ENCODE assay signal across 22 cellular contexts in the genomic region with DNA sequence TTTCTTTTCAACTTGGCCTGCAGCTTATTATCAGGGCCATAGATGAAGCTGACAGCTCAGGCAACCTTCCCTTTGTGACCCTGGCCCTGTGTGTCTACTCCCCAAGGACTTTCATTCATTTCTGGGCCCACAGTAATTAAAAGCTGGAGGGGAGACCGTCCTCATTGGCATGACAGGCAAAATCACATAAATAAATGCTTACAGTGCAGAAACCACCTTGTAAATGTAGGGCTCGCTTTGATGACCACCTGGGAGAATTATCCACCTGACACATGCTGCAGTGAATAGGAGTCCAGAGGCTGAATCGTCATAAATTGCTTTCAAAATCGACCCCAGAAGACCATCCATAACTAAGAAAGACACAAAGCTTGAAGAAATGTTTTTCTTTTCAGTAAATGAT.
DNase-seq lines count a peak whose midpoint lies in the region; ATAC-seq, FAIRE-seq and TF ChIP-seq lines count a peak whose summit lies in the region.
"Had no signal": no experiment of that assay in that cellular context is flagged by ENCODE, and none has a peak within 500 bp of the region (broad histone marks: within the 10 kb centered on the region; RNA-seq: fewer than 3 reads in every experiment).

No MANE protein-coding gene starts in this region.

- H2BK120ac ChIP-seq in IMR-90 (ENCODE audit: low read depth, low read length), result no peak overlapping the region

- H3K4me1 Mint-ChIP-seq in endodermal cell, result peaks cover 10% of the 10 kb centered on the region
- H3K4me1 Mint-ChIP-seq: B cell had no signal

- POLR2A ChIA-PET in HepG2 (lab: Yijun Ruan, JAX) (no interaction called here), IMR-90 (lab: Charles Lee; ENCODE audit: unreplicated experiment) (no interaction called here)

- TF ChIP-seq RAD21 in HepG2 (CRISPR knock-in tag; IDR thresholded peaks at IDR 0.05) (no peak), IMR-90 (IDR thresholded peaks at IDR 0.05; ENCODE audit: low read length) (no peak)

- no peak for FAIRE-seq in HepG2 (lab: Jason Lieb, UNC)
- FAIRE-seq: G401.6, GM12892, H1 had no signal

- H4K91ac ChIP-seq in IMR-90 (ENCODE audit: insufficient read depth, low read depth, low read length), result no peak overlapping the region

- TF ChIP-seq CTCF in HepG2 (CRISPR knock-in tag; IDR thresholded peaks at IDR 0.05) (no peak), right lobe of liver (IDR thresholded peaks at IDR 0.05) (no peak), IMR-90 (conservative IDR thresholded peaks at IDR 0.05; ENCODE audit: low read depth, low read length) (no peak), endodermal cell (conservative IDR thresholded peaks at IDR 0.05) (no peak), prostate gland (IDR thresholded peaks at IDR 0.05) (no peak)

- H2AK9ac ChIP-seq in IMR-90 (replicated peaks; ENCODE audit: low read depth, low read length, poor library complexity), result no peak overlapping the region

- H3K9me1 ChIP-seq in IMR-90 (ENCODE audit: insufficient read depth, low read length), result no peaks in the 10 kb centered on the region

- dilution Hi-C loops in IMR-90 (cut with HindIII; ENCODE audit: low sequenced_read_pairs, unreplicated experiment), result no loop called here

- intact Hi-C loops in HepG2 (cut with micrococcal nuclease; ENCODE audit: unreplicated experiment) (no loop called here), right lobe of liver (cut with DNase I) (no loop called here), IMR-90 (cut with micrococcal nuclease) (no loop called here), posterior vena cava (cut with DNase I) (no loop called here), prostate gland (cut with DNase I) (no loop called here)

- CTCF ChIA-PET in HepG2 (lab: Yijun Ruan, JAX; ENCODE audit: low intra/inter-chr PET ratio, low total read pairs), result no interaction called here
- CTCF ChIA-PET in IMR-90 (lab: Yijun Ruan, JAX), result no interaction called here

- no peaks in the 10 kb centered on the region for H3K4me1 ChIP-seq in HepG2 (ENCODE audit: insufficient read depth, low read length)
- peaks cover 0 to 4% (median 0%) of the 10 kb centered on the region in 4 donors for H3K4me1 ChIP-seq in right lobe of liver
- H3K4me1 ChIP-seq in IMR-90 (ENCODE audit: control insufficient read depth, insufficient read depth, low read length), result no peaks in the 10 kb centered on the region
- H3K4me1 ChIP-seq in endodermal cell (ENCODE audit: control insufficient read depth, insufficient read depth, low read length), result no peaks in the 10 kb centered on the region
- no peaks in the 10 kb centered on the region for H3K4me1 ChIP-seq in prostate gland (replicated peaks)
- H3K4me1 ChIP-seq: BLaER1, Caco-2 had no signal

- no peak overlapping the region for H4K5ac ChIP-seq in IMR-90 (ENCODE audit: low read depth, low read length)

- H2BK15ac ChIP-seq in IMR-90 (ENCODE audit: low read depth, low read length), result no peak overlapping the region

- no peak overlapping the region for H3K14ac ChIP-seq in IMR-90 (replicated peaks; ENCODE audit: low read depth, low read length)

- ATAC-seq in HepG2, result no peak
- no peak for ATAC-seq in right lobe of liver
- ATAC-seq in IMR-90 (ENCODE audit: low read depth), result no peak
- ATAC-seq: CD8-positive, alpha-beta T cell had no signal

- no peaks in the 10 kb centered on the region; a peak in 1 of 5 replicates for H3K27me3 ChIP-seq in HepG2 (ENCODE audit: control insufficient read depth in 1 of 2, insufficient read depth in 2 of 2, low read length in 2 of 2)
- H3K27me3 ChIP-seq in right lobe of liver, result no peaks in the 10 kb centered on the region
- no peaks in the 10 kb centered on the region for H3K27me3 ChIP-seq in IMR-90 (ENCODE audit: control insufficient read depth, insufficient read depth, low read length)
- H3K27me3 ChIP-seq in endodermal cell (ENCODE audit: control insufficient read depth, insufficient read depth, low read length, poor library complexity, severe bottlenecking), result no peaks in the 10 kb centered on the region
- H3K27me3 ChIP-seq in prostate gland (replicated peaks; ENCODE audit: insufficient read depth), result no peaks in the 10 kb centered on the region
- H3K27me3 ChIP-seq: BLaER1 had no signal

- H3K79me2 ChIP-seq in HepG2 (ENCODE audit: insufficient read depth, low read length), result no peaks in the 10 kb centered on the region

- in situ Hi-C loops in HepG2 (cut with HindIII; ENCODE audit: extremely low pct_ligation_motif_present, low pct_unique_long_range_greater_than_20kb), result no loop called here
- in situ Hi-C loops in IMR-90 (cut with MboI; ENCODE audit: low sequenced_read_pairs), result no loop called here

- no peak overlapping the region for H3K56ac ChIP-seq in IMR-90 (ENCODE audit: extremely low read depth, insufficient read depth, low read length)

- peaks cover 2% of the 10 kb centered on the region for H3K27me3 Mint-ChIP-seq in endodermal cell (ENCODE audit: insufficient read depth)

- no peak overlapping the region for H3K9ac ChIP-seq in HepG2 (ENCODE audit: insufficient read depth, low read depth, low read length)
- H3K9ac ChIP-seq in IMR-90 (ENCODE audit: low read depth, low read length), result no peak overlapping the region
- H3K9ac ChIP-seq in endodermal cell (ENCODE audit: extremely low read depth, low read length, poor library complexity, severe bottlenecking), result no peak overlapping the region
- H3K9ac ChIP-seq: BLaER1, GM23248 had no signal

- H3K9me3 Mint-ChIP-seq in endodermal cell, result peaks cover 18% of the 10 kb centered on the region
- H3K9me3 Mint-ChIP-seq: CD8-positive, alpha-beta T cell had no signal

- H3K9me3 ChIP-seq in HepG2 (ENCODE audit: low read length), result no peaks in the 10 kb centered on the region
- no peaks in the 10 kb centered on the region for H3K9me3 ChIP-seq in right lobe of liver
- H3K9me3 ChIP-seq in IMR-90 (ENCODE audit: control insufficient read depth, insufficient read depth, low read length), result no peaks in the 10 kb centered on the region
- peaks cover 17% of the 10 kb centered on the region for H3K9me3 ChIP-seq in endodermal cell (ENCODE audit: control insufficient read depth, low read length)
- no peaks in the 10 kb centered on the region for H3K9me3 ChIP-seq in prostate gland

- no peak overlapping the region for H3K27ac Mint-ChIP-seq in endodermal cell
- H3K27ac Mint-ChIP-seq: B cell; CD8-positive, alpha-beta T cell had no signal

- no peak overlapping the region for H3K4me3 Mint-ChIP-seq in endodermal cell
- H3K4me3 Mint-ChIP-seq: B cell; CD4-positive, CD25-positive, alpha-beta regulatory T cell; CD8-positive, alpha-beta T cell had no signal

- H3K4ac ChIP-seq in IMR-90 (ENCODE audit: low read depth, low read length), result no peak overlapping the region

- H4K20me1 ChIP-seq in HepG2 (ENCODE audit: insufficient read depth, low read length) (no peaks in the 10 kb centered on the region), IMR-90 (ENCODE audit: insufficient read depth, low read length) (no peaks in the 10 kb centered on the region)
- H4K20me1 ChIP-seq: BLaER1 had no signal

- no peak for TF ChIP-seq EP300 in HepG2 (IDR thresholded peaks at IDR 0.05; ENCODE audit: low read depth in 2 of 2, low read length in 2 of 2)
- TF ChIP-seq EP300 in HepG2 (CRISPR knock-in tag; IDR thresholded peaks at IDR 0.05; ENCODE audit: borderline replicate concordance), result no peak

- H3K23ac ChIP-seq in IMR-90 (ENCODE audit: low read depth, low read length), result no peak overlapping the region

- BruUV-seq in HepG2 (replicated peaks; lab: Mats Ljungman, UMichigan), result no TSS peak
- BruUV-seq in IMR-90 (replicated peaks; lab: Mats Ljungman, UMichigan), result no TSS peak

- H3K4me2 ChIP-seq in HepG2 (ENCODE audit: low read depth, low read length), result no peak overlapping the region
- no peak overlapping the region for H3K4me2 ChIP-seq in IMR-90 (ENCODE audit: low read depth, low read length)
- H3K4me2 ChIP-seq: BLaER1 had no signal

- H3K4me3 ChIP-seq in HepG2 (replicated peaks in 1 of 3; ENCODE audit: insufficient read depth in 1 of 3, low read depth in 2 of 3, low read length in 3 of 3), result no peak overlapping the region
- no peak overlapping the region for H3K4me3 ChIP-seq in right lobe of liver
- H3K4me3 ChIP-seq in IMR-90 (ENCODE audit: insufficient read depth, low read depth, low read length), result no peak overlapping the region
- H3K4me3 ChIP-seq in endodermal cell (ENCODE audit: low read length), result no peak overlapping the region
- no peak overlapping the region for H3K4me3 ChIP-seq in prostate gland
- H3K4me3 ChIP-seq: BLaER1, GM23248 had no signal

- no peak overlapping the region for H3K27ac ChIP-seq in HepG2 (ENCODE audit: extremely low read length, insufficient read depth, low read length)
- no peak overlapping the region for H3K27ac ChIP-seq in right lobe of liver
- H3K27ac ChIP-seq in IMR-90 (ENCODE audit: insufficient read depth, low read length), result no peak overlapping the region
- peak overlapping the region; percentile 60 for H3K27ac ChIP-seq in endodermal cell (ENCODE audit: low read depth, low read length)
- H3K27ac ChIP-seq in prostate gland, result no peak overlapping the region
- H3K27ac ChIP-seq: BLaER1, C4-2B, GM23248 had no signal

- H2BK5ac ChIP-seq in IMR-90 (ENCODE audit: low read depth, low read length, poor library complexity, severe bottlenecking), result no peak overlapping the region

- no peaks in the 10 kb centered on the region for H3K36me3 Mint-ChIP-seq in endodermal cell (ENCODE audit: low read depth)
- H3K36me3 Mint-ChIP-seq: CD4-positive, CD25-positive, alpha-beta regulatory T cell; CD8-positive, alpha-beta T cell had no signal

- H2AFZ ChIP-seq in HepG2 (ENCODE audit: low read length), result no peak overlapping the region
- no peak overlapping the region for H2AFZ ChIP-seq in IMR-90 (replicated peaks; ENCODE audit: low read length, poor library complexity)
- H2AFZ ChIP-seq: GM23248 had no signal

- H3K36me3 ChIP-seq in HepG2 (replicated peaks in 1 of 2; ENCODE audit: control insufficient read depth in 1 of 2, insufficient read depth in 2 of 2, low read length in 2 of 2) (no peaks in the 10 kb centered on the region), right lobe of liver (no peaks in the 10 kb centered on the region), IMR-90 (ENCODE audit: control insufficient read depth, insufficient read depth, low read length) (no peaks in the 10 kb centered on the region), endodermal cell (ENCODE audit: control insufficient read depth, insufficient read depth, low read length) (no peaks in the 10 kb centered on the region), prostate gland (no peaks in the 10 kb centered on the region)
- H3K36me3 ChIP-seq: BLaER1 had no signal

- H2AK5ac ChIP-seq in IMR-90 (ENCODE audit: low read depth, low read length), result no peak overlapping the region

- WGBS in HepG2 (ENCODE audit: low lambda C conversion rate), result 1% methylated on average over 4 of the region's 4 CpGs
- WGBS in right lobe of liver (ENCODE audit: insufficient coverage, low coverage, low lambda C conversion rate, missing lambda C conversion rate), result 72% methylated on average over 4 of the region's 4 CpGs
- WGBS in IMR-90 (ENCODE audit: extremely low coverage in 2 of 2, insufficient read length in 1 of 2), 2 experiments, result no CpG with 5 or more reads among the region's 4 CpGs
- 76 to 84% methylated on average over 3 to 4 of the region's 4 CpGs for WGBS in endodermal cell (ENCODE audit: insufficient coverage in 1 of 2, insufficient read length in 1 of 2), 2 experiments
- WGBS in prostate gland, result 36% methylated on average over 4 of the region's 4 CpGs

- H4K8ac ChIP-seq in IMR-90 (ENCODE audit: low read depth in 2 of 2, low read length in 2 of 2), result no peak overlapping the region

- TF ChIP-seq POLR2A in HepG2 (IDR thresholded peaks at IDR 0.05; ENCODE audit: insufficient read depth in 1 of 2, low read depth in 2 of 2, low read length in 2 of 2), result no peak
- TF ChIP-seq POLR2A in right lobe of liver (IDR thresholded peaks at IDR 0.05), result no peak
- no peak for TF ChIP-seq POLR2A in IMR-90 (IDR thresholded peaks at IDR 0.05; ENCODE audit: low read depth, low read length)
- TF ChIP-seq POLR2A in prostate gland (IDR thresholded peaks at IDR 0.05), result no peak

- H3K79me1 ChIP-seq in IMR-90 (ENCODE audit: low read depth in 1 of 2, low read length in 2 of 2), result no peaks in the 10 kb centered on the region

- H3K18ac ChIP-seq in IMR-90 (ENCODE audit: low read depth, low read length), result no peak overlapping the region

- H2BK20ac ChIP-seq in IMR-90 (ENCODE audit: low read depth, low read length), result no peak overlapping the region

- DNase-seq in HepG2 (ENCODE audit: low spot score), result no peak
- DNase-seq in right lobe of liver, result no peak
- DNase-seq in IMR-90, result no peak
- no peak for DNase-seq in endodermal cell
- DNase-seq in retina, result peak; percentile 14
- no peak for DNase-seq in hippocampal formation (lab: John Stamatoyannopoulos, UW)
- DNase-seq in posterior vena cava (ENCODE audit: low spot score), result no peak
- DNase-seq in prostate gland (ENCODE audit: low spot score), result no peak
- DNase-seq: Caco-2; CD4-positive, CD25-positive, alpha-beta regulatory T cell; CD8-positive, alpha-beta T cell; DMS153; DND-41; GM23248; H7; HCEC 1CT had no signal
